10 cellular contexts compared by ENCODE assay signal in the genomic region with DNA sequence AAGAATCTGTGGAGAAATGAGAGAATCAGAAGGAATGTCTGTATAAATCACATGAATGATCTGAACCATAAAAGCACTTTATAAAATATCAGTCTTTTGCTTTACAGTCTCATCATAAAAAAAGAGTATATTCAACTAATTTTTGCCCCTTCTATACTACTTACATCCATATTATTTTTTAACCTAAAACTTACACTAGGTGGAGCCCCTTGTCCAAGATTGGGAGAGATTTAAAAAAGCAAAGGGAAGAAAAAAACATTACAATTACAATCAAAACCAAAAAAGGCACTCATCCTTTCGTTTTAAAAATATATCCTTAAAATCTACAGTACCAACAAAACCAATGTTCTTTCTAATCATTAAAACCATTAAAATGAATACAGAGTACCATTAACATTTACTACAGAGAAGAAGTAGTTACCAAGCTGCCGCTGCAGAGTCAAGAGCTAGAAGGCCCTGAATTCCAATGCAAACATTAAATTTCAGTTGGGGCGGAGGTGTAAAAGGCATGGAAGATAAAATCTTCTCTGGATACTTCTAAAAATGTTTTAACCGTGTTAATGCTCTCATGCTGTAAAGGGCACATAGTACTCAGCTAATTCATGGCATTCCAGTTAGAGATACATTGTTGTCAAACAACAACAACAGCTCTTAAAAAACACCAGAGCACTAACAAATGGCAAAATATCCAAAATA. TPM values are rescaled to one million over a fixed set of nuclear protein-coding genes. Genes with fewer than 3 reads are reported as not detected.
DNase-seq lines count a peak whose midpoint lies in the region; ATAC-seq, FAIRE-seq and TF ChIP-seq lines count a peak whose summit lies in the region.
"Had no signal": no experiment of that assay in that cellular context is flagged by ENCODE, and none has a peak within 500 bp of the region (broad histone marks: within the 10 kb centered on the region; RNA-seq: fewer than 3 reads in every experiment).

No MANE protein-coding gene starts in this region.

- H3K27ac Mint-ChIP-seq in activated CD4-positive, alpha-beta T cell treated with anti-CD3 and anti-CD28 coated beads, Interleukin-2, amount 10 ng/mL, durations not matched to agents 7 days and 5 days = no peak overlapping the region

- no peak overlapping the region for H3K4me3 ChIP-seq in retinal pigment epithelial cell (ENCODE audit: low read length)

- no peaks in the 10 kb centered on the region for H3K9me3 Mint-ChIP-seq in activated CD4-positive, alpha-beta T cell treated with anti-CD3 and anti-CD28 coated beads, Interleukin-2, amount 10 ng/mL, durations not matched to agents 7 days and 5 days

- H3K27me3 Mint-ChIP-seq in activated CD4-positive, alpha-beta T cell treated with anti-CD3 and anti-CD28 coated beads, Interleukin-2, amount 10 ng/mL, durations not matched to agents 7 days and 5 days = no peaks in the 10 kb centered on the region

- H3K36me3 Mint-ChIP-seq in activated CD4-positive, alpha-beta T cell treated with anti-CD3 and anti-CD28 coated beads, Interleukin-2, amount 10 ng/mL, durations not matched to agents 7 days and 5 days (ENCODE audit: low read depth) = no peaks in the 10 kb centered on the region

- no peak for ATAC-seq in HG02642 (IDR thresholded peaks at IDR 0.05; ENCODE audit: poor library complexity, unreplicated experiment)

- DNase-seq in NCI-H2227 (lab: John Stamatoyannopoulos, UW; ENCODE audit: unreplicated experiment) (peak; percentile 5), NCI-H2227 treated with DMSO at 0.1 percent for 48 hours (lab: John Stamatoyannopoulos, UW) (no peak), NCI-H526 (lab: John Stamatoyannopoulos, UW) (peak; percentile 7 to 43), retinal pigment epithelial cell (ENCODE audit: low read depth) (no peak), germinal center (ENCODE audit: low spot score) (no peak)
- no peak for DNase-seq in activated CD4-positive, alpha-beta T cell treated with anti-CD3 and anti-CD28 coated beads, Interleukin-2, amount 10 ng/mL, durations not matched to agents 7 days and 5 days
- DNase-seq: activated T-cell treated with anti-CD3 and anti-CD28 coated beads, Interleukin-2, amount 50 U/mL, for 48 hours had no signal

- no peaks in the 10 kb centered on the region for H3K4me1 Mint-ChIP-seq in activated CD4-positive, alpha-beta T cell treated with anti-CD3 and anti-CD28 coated beads, Interleukin-2, amount 10 ng/mL, durations not matched to agents 7 days and 5 days

- no peak overlapping the region for H3K4me3 Mint-ChIP-seq in activated CD4-positive, alpha-beta T cell treated with anti-CD3 and anti-CD28 coated beads, Interleukin-2, amount 10 ng/mL, durations not matched to agents 7 days and 5 days

- POLR2A ChIA-PET in activated CD4-positive, alpha-beta T cell treated with anti-CD3 and anti-CD28 coated beads, Interleukin-2, amount 10 ng/mL, durations not matched to agents 7 days and 5 days (lab: Charles Lee) = no interaction called here

- peak; percentile 52 for TF ChIP-seq CTCF in retinal pigment epithelial cell (conservative IDR thresholded peaks at IDR 0.05; ENCODE audit: low read depth, low read length)

- CTCF ChIA-PET in activated CD4-positive, alpha-beta T cell treated with anti-CD3 and anti-CD28 coated beads, Interleukin-2, amount 10 ng/mL, durations not matched to agents 7 days and 5 days (lab: Charles Lee) = no interaction called here

- peak; percentile 81 for FAIRE-seq in endometrium (lab: Jason Lieb, UNC)

RNA-seq across cellular contexts. Expression of a gene that starts 56.7 kb away (rescaled TPM):
- total RNA-seq in activated CD4-positive, alpha-beta T cell treated with anti-CD3 and anti-CD28 coated beads, Interleukin-2, amount 10 ng/mL, durations not matched to agents 7 days and 5 days = 10 to 100 TPM; 13.7 to 14.0 TPM
- total RNA-seq: myocyte had no signal

Comparison
In these comparisons a context has a peak if more than half of its experiments do, and no peak if none do; other contexts are left out.
1. DNase-seq: peak in NCI-H2227 (single experiment) and NCI-H526 (2 of 2); none in NCI-H2227 treated with DMSO at 0.1 percent for 48 hours (single experiment), retinal pigment epithelial cell (single experiment), activated CD4-positive, alpha-beta T cell treated with anti-CD3 and anti-CD28 coated beads, Interleukin-2, amount 10 ng/mL, durations not matched to agents 7 days and 5 days (single experiment) and germinal center (single experiment).